11 cellular contexts compared by ENCODE assay signal in genomic region chr4:56215901-56216300, GRCh38.
DNase-seq lines count a peak whose midpoint lies in the region; ATAC-seq, FAIRE-seq and TF ChIP-seq lines count a peak whose summit lies in the region.
"Had no signal": no experiment of that assay in that cellular context is flagged by ENCODE, and none has a peak within 500 bp of the region (broad histone marks: within the 10 kb centered on the region; RNA-seq: fewer than 3 reads in every experiment).

No MANE protein-coding gene starts in this region.

- no peak for TF ChIP-seq CTCF in astrocyte (IDR thresholded peaks at IDR 0.05; ENCODE audit: insufficient read depth, low read depth, low read length)

- peak; percentile 70 for DNase-seq in AG20443 (ENCODE audit: low spot score)
- peak; percentile 14 for DNase-seq in KG1 (lab: John Stamatoyannopoulos, UW)
- peak; percentile 78 for DNase-seq in astrocyte (ENCODE audit: low read depth)
- DNase-seq in kidney tubule cell (ENCODE audit: low spot score): peak; percentile 13
- no peak for DNase-seq in SKM-1 treated with dmso at 0.1 percent for 144 hours (lab: John Stamatoyannopoulos, UW; ENCODE audit: unreplicated experiment)
- DNase-seq in epidermal melanocyte (ENCODE audit: insufficient read length, low spot score): no peak
- DNase-seq: CD4-positive, alpha-beta memory T cell; NCI-H1092 had no signal

- H3K4me3 Mint-ChIP-seq in astrocyte (ENCODE audit: unreplicated experiment): no peak overlapping the region
- H3K4me3 Mint-ChIP-seq: CD4-positive, alpha-beta memory T cell; central memory CD8-positive, alpha-beta T cell had no signal

- H3K4me1 Mint-ChIP-seq in astrocyte (ENCODE audit: low read depth, unreplicated experiment): peaks cover 14% of the 10 kb centered on the region
- H3K4me1 Mint-ChIP-seq: central memory CD8-positive, alpha-beta T cell had no signal

- H3K79me2 ChIP-seq in astrocyte (ENCODE audit: insufficient read depth, low read length): no peaks in the 10 kb centered on the region

- ATAC-seq in HG02852 (IDR thresholded peaks at IDR 0.05; ENCODE audit: unreplicated experiment): no peak
- ATAC-seq in HG03565 (IDR thresholded peaks at IDR 0.05; ENCODE audit: unreplicated experiment): no peak

- no peak overlapping the region for H3K27ac ChIP-seq in astrocyte (ENCODE audit: low read depth, low read length)

- no peak overlapping the region for H3K27ac Mint-ChIP-seq in astrocyte (ENCODE audit: unreplicated experiment)
- H3K27ac Mint-ChIP-seq: CD4-positive, alpha-beta memory T cell had no signal

- no peaks in the 10 kb centered on the region for H3K27me3 Mint-ChIP-seq in astrocyte (ENCODE audit: low read depth, unreplicated experiment)

- H2AFZ ChIP-seq in astrocyte (ENCODE audit: low read depth, low read length): no peak overlapping the region

- H3K9me3 Mint-ChIP-seq in astrocyte (ENCODE audit: unreplicated experiment): peaks cover 4% of the 10 kb centered on the region

- no peaks in the 10 kb centered on the region for H3K36me3 ChIP-seq in astrocyte (ENCODE audit: insufficient read depth, low read length)

- H3K4me3 ChIP-seq in astrocyte (ENCODE audit: insufficient read depth, low read depth, low read length): no peak overlapping the region

- H3K4me1 ChIP-seq in astrocyte (ENCODE audit: insufficient read depth, low read length): peaks cover 6% of the 10 kb centered on the region

- H3K36me3 Mint-ChIP-seq in astrocyte (ENCODE audit: low read depth, unreplicated experiment): peaks cover 4% of the 10 kb centered on the region

- FAIRE-seq in astrocyte (lab: Jason Lieb, UNC): no peak

- no peaks in the 10 kb centered on the region for H3K27me3 ChIP-seq in astrocyte (ENCODE audit: insufficient read depth, low read length)

- no peaks in the 10 kb centered on the region for H4K20me1 ChIP-seq in astrocyte (ENCODE audit: insufficient read depth, low read length)

- H3K9ac ChIP-seq in astrocyte (ENCODE audit: low read length): no peak overlapping the region

- H3K4me2 ChIP-seq in astrocyte (ENCODE audit: low read length): peak overlapping the region; percentile 54

- peaks cover 4% of the 10 kb centered on the region for H3K9me3 ChIP-seq in astrocyte (ENCODE audit: insufficient read depth, low read depth, low read length)

Comparison
In these comparisons a context has a peak if more than half of its experiments do, and no peak if none do; other contexts are left out.
1. DNase-seq: peak in AG20443 (single experiment), KG1 (single experiment), astrocyte (single experiment) and kidney tubule cell (single experiment); none in SKM-1 treated with dmso at 0.1 percent for 144 hours (single experiment) and epidermal melanocyte (single experiment).